In genomic region chr7:100341271-100341670, GRCh38 we compare ENCODE assay signal across 13 cellular contexts. TPM values are rescaled to one million over a fixed set of nuclear protein-coding genes. Genes with fewer than 3 reads are reported as not detected.
DNase-seq lines count a peak whose midpoint lies in the region; ATAC-seq and TF ChIP-seq lines count a peak whose summit lies in the region.
"Not testable (repeated sequence)": the region's sequence is repeated elsewhere in the genome, so short reads cannot be mapped to it uniquely, and the experiment has no call there.
"Had no signal": no experiment of that assay in that cellular context is flagged by ENCODE, and none has a peak within 500 bp of the region (broad histone marks: within the 10 kb centered on the region; RNA-seq: fewer than 3 reads in every experiment).

No MANE protein-coding gene starts in this region.

- not testable (repeated sequence) for BruUV-seq in MCF 10A (replicated peaks; lab: Mats Ljungman, UMichigan)

- not testable (repeated sequence) for H3K4me3 Mint-ChIP-seq in CD4-positive, alpha-beta memory T cell; activated CD8-positive, alpha-beta memory T cell treated with anti-CD3 and anti-CD28 coated beads, Interleukin-2, amount 10 ng/mL, durations not matched to agents 7 days and 5 days; stimulated activated memory B cell treated with anti-CD40 and anti-IgM and Interleukin-4, amounts not matched to agents 10 μg/mL and 1 μg/mL and 100 μg/mL, for 72 hours
- peak overlapping the region in 1 of 4 donors; percentile 77 for H3K4me3 Mint-ChIP-seq in IgD-negative memory B cell
- peak overlapping the region; percentile 20 for H3K4me3 Mint-ChIP-seq in MCF 10A (ENCODE audit: unreplicated experiment)
- peak overlapping the region in 1 of 8 donors; percentile 44 for H3K4me3 Mint-ChIP-seq in naive B cell

- not testable (repeated sequence) for H3K27me3 ChIP-seq in CD4-positive, alpha-beta memory T cell (ENCODE audit: insufficient read depth, low read length); cardiac muscle cell

- peaks cover 25% of the 10 kb centered on the region for H3K4me1 ChIP-seq in CD4-positive, alpha-beta memory T cell (ENCODE audit: insufficient read depth, low read length)
- not testable (repeated sequence) for H3K4me1 ChIP-seq in cardiac muscle cell (ENCODE audit: low read depth)

- H3K9me3 ChIP-seq in CD4-positive, alpha-beta memory T cell (ENCODE audit: control insufficient read depth in 1 of 2, low read length in 2 of 2); cardiac muscle cell (ENCODE audit: low read depth): not testable (repeated sequence)

- H3K4me1 Mint-ChIP-seq in CD4-positive, alpha-beta memory T cell, result peaks cover 17 to 42% (median 23%) of the 10 kb centered on the region in 4 donors
- peaks cover 4 to 23% (median 23%) of the 10 kb centered on the region in 3 donors for H3K4me1 Mint-ChIP-seq in IgD-negative memory B cell
- peaks cover 54% of the 10 kb centered on the region for H3K4me1 Mint-ChIP-seq in activated CD8-positive, alpha-beta memory T cell treated with anti-CD3 and anti-CD28 coated beads, Interleukin-2, amount 10 ng/mL, durations not matched to agents 7 days and 5 days
- H3K4me1 Mint-ChIP-seq in MCF 10A (ENCODE audit: insufficient read depth, unreplicated experiment), result peaks cover 28% of the 10 kb centered on the region
- H3K4me1 Mint-ChIP-seq in naive B cell, result peaks cover 21 to 49% (median 23%) of the 10 kb centered on the region in 3 donors
- peaks cover 48% of the 10 kb centered on the region for H3K4me1 Mint-ChIP-seq in stimulated activated memory B cell treated with anti-CD40 and anti-IgM and Interleukin-4, amounts not matched to agents 10 μg/mL and 1 μg/mL and 100 μg/mL, for 72 hours

- CTCF ChIA-PET in CD4-positive, alpha-beta memory T cell (lab: Charles Lee; ENCODE audit: partially characterized antibody); activated CD8-positive, alpha-beta memory T cell treated with anti-CD3 and anti-CD28 coated beads, Interleukin-2, amount 10 ng/mL, durations not matched to agents 7 days and 5 days (lab: Charles Lee); MCF 10A (lab: Yijun Ruan, JAX): not testable (repeated sequence)

- H3K36me3 ChIP-seq in CD4-positive, alpha-beta memory T cell (ENCODE audit: insufficient read depth, low read length), result not testable (repeated sequence)
- H3K36me3 ChIP-seq in cardiac muscle cell, result peaks cover 15% of the 10 kb centered on the region

- H3K36me3 Mint-ChIP-seq in CD4-positive, alpha-beta memory T cell, result peaks cover 21 to 44% of the 10 kb centered on the region in 2 donors
- not testable (repeated sequence) for H3K36me3 Mint-ChIP-seq in IgD-negative memory B cell, naive B cell
- H3K36me3 Mint-ChIP-seq in activated CD8-positive, alpha-beta memory T cell treated with anti-CD3 and anti-CD28 coated beads, Interleukin-2, amount 10 ng/mL, durations not matched to agents 7 days and 5 days, result peaks cover 42% of the 10 kb centered on the region
- H3K36me3 Mint-ChIP-seq in MCF 10A (ENCODE audit: insufficient read depth, unreplicated experiment), result peaks cover 90% of the 10 kb centered on the region
- H3K36me3 Mint-ChIP-seq in stimulated activated memory B cell treated with anti-CD40 and anti-IgM and Interleukin-4, amounts not matched to agents 10 μg/mL and 1 μg/mL and 100 μg/mL, for 72 hours, result peaks cover 37% of the 10 kb centered on the region

- H3K27ac ChIP-seq in CD4-positive, alpha-beta memory T cell (ENCODE audit: low read depth, low read length), result not testable (repeated sequence)
- H3K27ac ChIP-seq in cardiac muscle cell, result peak overlapping the region; percentile 23

- H3K27me3 Mint-ChIP-seq in CD4-positive, alpha-beta memory T cell; IgD-negative memory B cell; activated CD8-positive, alpha-beta memory T cell treated with anti-CD3 and anti-CD28 coated beads, Interleukin-2, amount 10 ng/mL, durations not matched to agents 7 days and 5 days; MCF 10A (ENCODE audit: insufficient read depth, unreplicated experiment); naive B cell; stimulated activated memory B cell treated with anti-CD40 and anti-IgM and Interleukin-4, amounts not matched to agents 10 μg/mL and 1 μg/mL and 100 μg/mL, for 72 hours: not testable (repeated sequence)

- peak overlapping the region; percentile 0 to 86 (median 65) for H3K27ac Mint-ChIP-seq in CD4-positive, alpha-beta memory T cell
- H3K27ac Mint-ChIP-seq in IgD-negative memory B cell (peak overlapping the region; percentile 73 to 90 (median 88)), MCF 10A (ENCODE audit: low read depth, unreplicated experiment) (peak overlapping the region; percentile 75), naive B cell (peak overlapping the region; percentile 14 to 99 (median 74))
- H3K27ac Mint-ChIP-seq in activated CD8-positive, alpha-beta memory T cell treated with anti-CD3 and anti-CD28 coated beads, Interleukin-2, amount 10 ng/mL, durations not matched to agents 7 days and 5 days, result peak overlapping the region; percentile 5
- peak overlapping the region; percentile 75 for H3K27ac Mint-ChIP-seq in stimulated activated memory B cell treated with anti-CD40 and anti-IgM and Interleukin-4, amounts not matched to agents 10 μg/mL and 1 μg/mL and 100 μg/mL, for 72 hours

- POLR2A ChIA-PET in CD4-positive, alpha-beta memory T cell (lab: Charles Lee; ENCODE audit: partially characterized antibody), result not testable (repeated sequence)
- POLR2A ChIA-PET in MCF 10A (lab: Yijun Ruan, JAX), result interaction anchor here (0.7 kb wide), 1 partner anchor 144 kb away, joined by 3 read pairs; no protein-coding TSS in a partner anchor

- not testable (repeated sequence) for TF ChIP-seq CTCF in MCF 10A (IDR thresholded peaks at IDR 0.05; ENCODE audit: unreplicated experiment); cardiac muscle cell (IDR thresholded peaks at IDR 0.05; ENCODE audit: low read depth, low read length)

- not testable (repeated sequence) for ATAC-seq in activated CD8-positive, alpha-beta memory T cell treated with anti-CD3 and anti-CD28 coated beads, Interleukin-2, amount 10 ng/mL, durations not matched to agents 7 days and 5 days; naive B cell (ENCODE audit: low read depth in 2 of 2); stimulated activated memory B cell treated with anti-CD40 and anti-IgM and Interleukin-4, amounts not matched to agents 10 μg/mL and 1 μg/mL and 100 μg/mL, for 72 hours

- not testable (repeated sequence) for H3K4me3 ChIP-seq in CD4-positive, alpha-beta memory T cell (ENCODE audit: low read length in 2 of 2); cardiac muscle cell

- H3K9me3 Mint-ChIP-seq in CD4-positive, alpha-beta memory T cell; IgD-negative memory B cell; activated CD8-positive, alpha-beta memory T cell treated with anti-CD3 and anti-CD28 coated beads, Interleukin-2, amount 10 ng/mL, durations not matched to agents 7 days and 5 days (ENCODE audit: low read depth); MCF 10A (ENCODE audit: unreplicated experiment); naive B cell; stimulated activated memory B cell treated with anti-CD40 and anti-IgM and Interleukin-4, amounts not matched to agents 10 μg/mL and 1 μg/mL and 100 μg/mL, for 72 hours: not testable (repeated sequence)

- not testable (repeated sequence) for DNase-seq in CD4-positive, alpha-beta memory T cell; activated CD8-positive, alpha-beta memory T cell treated with anti-CD3 and anti-CD28 coated beads, Interleukin-2, amount 10 ng/mL, durations not matched to agents 7 days and 5 days; MCF 10A (ENCODE audit: unreplicated experiment); cardiac muscle cell (ENCODE audit: low read depth in 1 of 2, low spot score in 1 of 2); naive B cell
- DNase-seq in SIG-M5 treated with dmso at 0.1 percent for 504 hours (lab: John Stamatoyannopoulos, UW; ENCODE audit: unreplicated experiment), result peak; percentile 22

- intact Hi-C loops in CD4-positive, alpha-beta memory T cell (cut with micrococcal nuclease), result loop anchor here (5.0 kb wide), 1 partner anchor 69 kb away; no protein-coding TSS in a partner anchor
- intact Hi-C loops in MCF 10A (cut with micrococcal nuclease), result loop anchor here (10.0 kb wide), 1 partner anchor 206 kb away; no protein-coding TSS in a partner anchor

RNA-seq across cellular contexts. Expression of gene PILRB, which starts 16.6 kb away (rescaled TPM):
- 100 to 1,000 TPM; 104 to 117 TPM for total RNA-seq in CD4-positive, alpha-beta memory T cell
- polyA plus RNA-seq in CD4-positive, alpha-beta memory T cell, result 1 to 10 TPM; 1.1 to 5.2 TPM
- 14.3 TPM for polyA plus RNA-seq in IgD-negative memory B cell
- 10 to 100 TPM; 46.0 to 67.8 TPM for total RNA-seq in activated CD8-positive, alpha-beta memory T cell treated with anti-CD3 and anti-CD28 coated beads, Interleukin-2, amount 10 ng/mL, durations not matched to agents 7 days and 5 days
- total RNA-seq in MCF 10A (2022), result 39.8 and 56.2 TPM in 2 replicates
- total RNA-seq in cardiac muscle cell, result 28.5 and 29.1 TPM in 2 replicates
- 29.2 and 31.0 TPM in 2 replicates for polyA plus RNA-seq in cardiac muscle cell
- 10 to 100 TPM in 2 of 6 donors, 1 to 10 TPM in 4; 3.5 to 28.7 (median 7.0) TPM for polyA plus RNA-seq in naive B cell (ENCODE audit: low read depth in 6 of 6)

RNA-seq across cellular contexts. Expression of gene PILRA, which starts 32.0 kb away (rescaled TPM):
- 1 to 10 TPM; 5.7 to 5.8 TPM for total RNA-seq in CD4-positive, alpha-beta memory T cell
- polyA plus RNA-seq in CD4-positive, alpha-beta memory T cell, result under 1 TPM in 1 of 2 donors, not detected in 1; 0.32 TPM
- polyA plus RNA-seq in IgD-negative memory B cell (2.3 TPM), cardiac muscle cell (2.3 and 4.0 TPM in 2 replicates), naive B cell (ENCODE audit: low read depth in 6 of 6) (1 to 10 TPM in 1 of 6 donors, under 1 TPM in 4, not detected in 1; 0.53 to 1.8 (median 0.53) TPM)
- total RNA-seq in activated CD8-positive, alpha-beta memory T cell treated with anti-CD3 and anti-CD28 coated beads, Interleukin-2, amount 10 ng/mL, durations not matched to agents 7 days and 5 days, result 1 to 10 TPM; 1.3 to 3.4 TPM
- total RNA-seq in MCF 10A (2022) (0.65 and 1.6 TPM in 2 replicates), cardiac muscle cell (2.9 and 3.1 TPM in 2 replicates)

RNA-seq across cellular contexts. Expression of gene SPDYE3, which starts 33.8 kb away (rescaled TPM):
- not detected for total RNA-seq in CD4-positive, alpha-beta memory T cell
- polyA plus RNA-seq in CD4-positive, alpha-beta memory T cell, result 1 to 10 TPM; 6.3 to 9.9 TPM
- 9.9 TPM for polyA plus RNA-seq in IgD-negative memory B cell
- total RNA-seq in activated CD8-positive, alpha-beta memory T cell treated with anti-CD3 and anti-CD28 coated beads, Interleukin-2, amount 10 ng/mL, durations not matched to agents 7 days and 5 days, result not detected
- total RNA-seq in MCF 10A (2022), result not detected in 2 replicates
- total RNA-seq in cardiac muscle cell, result not detected in 2 replicates
- 6.7 and 8.9 TPM in 2 replicates for polyA plus RNA-seq in cardiac muscle cell
- polyA plus RNA-seq in naive B cell (ENCODE audit: low read depth in 6 of 6), result 10 to 100 TPM in 1 of 6 donors, 1 to 10 TPM in 5; 5.0 to 10.3 (median 8.5) TPM
- total RNA-seq: endothelial cell of umbilical vein, HepG2, pulmonary artery endothelial cell, tibial nerve, WTC11 had no signal
- polyA plus RNA-seq: endothelial cell of umbilical vein, HepG2 had no signal

Comparison
In these comparisons a context has a peak if more than half of its experiments do, and no peak if none do; other contexts are left out.
1. H3K27ac Mint-ChIP-seq: peak in every context shown above with its lines; median percentile 88 in IgD-negative memory B cell; 75 in MCF 10A; 75 in stimulated activated memory B cell treated with anti-CD40 and anti-IgM and Interleukin-4, amounts not matched to agents 10 μg/mL and 1 μg/mL and 100 μg/mL, for 72 hours; 74 in naive B cell; 65 in CD4-positive, alpha-beta memory T cell; 5 in activated CD8-positive, alpha-beta memory T cell treated with anti-CD3 and anti-CD28 coated beads, Interleukin-2, amount 10 ng/mL, durations not matched to agents 7 days and 5 days.